3 cellular contexts compared by ENCODE assay signal in genomic region chr1:197899037-197899436, GRCh38.
TF ChIP-seq lines count a peak whose summit lies in the region.

No MANE protein-coding gene starts in this region.

TF ChIP-seq in A549, 52 proteins besides CTCF, POLR2A, EP300 and RAD21:
- TF ChIP-seq NFE2L2 (conservative IDR thresholded peaks at IDR 0.05; ENCODE audit: low read length) (0 out of 2 replicates have a peak, but pooled peaks have one; percentile 7), FOXS1 (CRISPR knock-in tag; IDR thresholded peaks at IDR 0.05) (no peak), TFCP2L1 (CRISPR knock-in tag; IDR thresholded peaks at IDR 0.05) (no peak), HES2 (IDR thresholded peaks at IDR 0.05) (no peak), MAFK (IDR thresholded peaks at IDR 0.05; ENCODE audit: partially characterized antibody) (peak; percentile 78)
TF ChIP-seq in A549: peak in this region for 2.

TF ChIP-seq in IMR-90, 13 proteins besides CTCF, POLR2A, EP300 and RAD21:
- TF ChIP-seq NFE2L2 (IDR thresholded peaks at IDR 0.05; ENCODE audit: low read depth, low read length) (peak; percentile 69), USF2 (IDR thresholded peaks at IDR 0.05; ENCODE audit: low read depth, low read length) (no peak), MAFK (IDR thresholded peaks at IDR 0.05; ENCODE audit: low read depth, low read length) (peak; percentile 75)

TF ChIP-seq in K562, 482 proteins besides CTCF, POLR2A, EP300 and RAD21:
- TF ChIP-seq HINFP (tag; conservative IDR thresholded peaks at IDR 0.05; ENCODE audit: low read depth) (no peak), SFPQ (IDR thresholded peaks at IDR 0.05; ENCODE audit: low read depth, low read length) (no peak), BACH1 (tag; IDR thresholded peaks at IDR 0.05) (peak; percentile 59; the same call in 1 of the 2 replicates), ZNF512 (tag; IDR thresholded peaks at IDR 0.05) (no peak), PHF21A (IDR thresholded peaks at IDR 0.05; ENCODE audit: borderline replicate concordance, low read depth) (no peak), HEY1 (CRISPR knock-in tag; IDR thresholded peaks at IDR 0.05; ENCODE audit: borderline replicate concordance) (no peak), NFE2 (IDR thresholded peaks at IDR 0.05; ENCODE audit: low read depth) (peak; percentile 61), ZHX1 (conservative IDR thresholded peaks at IDR 0.05; ENCODE audit: low read length) (no peak), ZNF224 (CRISPR knock-in tag; IDR thresholded peaks at IDR 0.05) (no peak), REST (CRISPR knock-in tag; IDR thresholded peaks at IDR 0.05; ENCODE audit: low read depth) (no peak), MAFG (tag; conservative IDR thresholded peaks at IDR 0.05) (peak; percentile 91), MLLT1 (IDR thresholded peaks at IDR 0.05) (no peak), MAFK (IDR thresholded peaks at IDR 0.05; ENCODE audit: low read length) (peak; percentile 77; the same call in 1 of the 2 replicates), MAFF (IDR thresholded peaks at IDR 0.05; ENCODE audit: low read length) (peak; percentile 86), NUFIP1 (IDR thresholded peaks at IDR 0.05; ENCODE audit: partially characterized antibody) (no peak), C11orf30 (IDR thresholded peaks at IDR 0.05; ENCODE audit: low read depth) (peak; percentile 88), ZNF639 (CRISPR knock-in tag; conservative IDR thresholded peaks at IDR 0.05 in 1 of 2, IDR thresholded peaks at IDR 0.05 in 1 of 2) (no peak), RBM25 (IDR thresholded peaks at IDR 0.05; ENCODE audit: low read depth, low read length, severe bottlenecking) (no peak), ZBTB1 (CRISPR knock-in tag; IDR thresholded peaks at IDR 0.05; ENCODE audit: borderline replicate concordance, low read depth) (no peak), NFE2L1 (tag; IDR thresholded peaks at IDR 0.05; ENCODE audit: borderline replicate concordance, low read depth) (peak; percentile 65; the same call in 1 of the 2 replicates), ZNF316 (IDR thresholded peaks at IDR 0.05) (peak; percentile 97), TEAD2 (tag; IDR thresholded peaks at IDR 0.05) (no peak)
